ENCODE assay signal across 22 cellular contexts in genomic region chr12:119044094-119044493, GRCh38.
"Had no signal": no experiment of that assay in that cellular context is flagged by ENCODE, and none has a peak within 500 bp of the region (broad histone marks: within the 10 kb centered on the region; RNA-seq: fewer than 3 reads in every experiment).

No MANE protein-coding gene starts in this region.

- H3K9me3 ChIP-seq: esophagus squamous epithelium, gastrocnemius medialis, left lung, lower lobe of right lung, mucosa of descending colon had no signal

- H3K27ac ChIP-seq: epithelial cell of prostate, esophagus squamous epithelium, gastrocnemius medialis, heart right ventricle, left lung, lower lobe of right lung had no signal

- H3K36me3 ChIP-seq: esophagus squamous epithelium, gastrocnemius medialis, heart right ventricle, left lung, lower lobe of right lung had no signal

- H3K4me3 ChIP-seq: esophagus squamous epithelium, gastrocnemius medialis, heart right ventricle, left lung, lower lobe of right lung, mucosa of descending colon had no signal

- H3K27me3 ChIP-seq: esophagus squamous epithelium, left lung had no signal

- DNase-seq: cortex of kidney; effector CD8-positive, alpha-beta T cell; effector memory CD8-positive, alpha-beta T cell; endodermal cell; erythroblast; esophagus squamous epithelium; foreskin fibroblast; foreskin melanocyte; gastrocnemius medialis; glutamatergic neuron; head of caudate nucleus; heart right ventricle; hippocampal formation; left cardiac atrium; left ventricle myocardium superior; lower lobe of right lung; mesenchymal stem cell; mucosa of descending colon; naive B cell; naive thymus-derived CD8-positive, alpha-beta T cell had no signal
